In the genomic region with DNA sequence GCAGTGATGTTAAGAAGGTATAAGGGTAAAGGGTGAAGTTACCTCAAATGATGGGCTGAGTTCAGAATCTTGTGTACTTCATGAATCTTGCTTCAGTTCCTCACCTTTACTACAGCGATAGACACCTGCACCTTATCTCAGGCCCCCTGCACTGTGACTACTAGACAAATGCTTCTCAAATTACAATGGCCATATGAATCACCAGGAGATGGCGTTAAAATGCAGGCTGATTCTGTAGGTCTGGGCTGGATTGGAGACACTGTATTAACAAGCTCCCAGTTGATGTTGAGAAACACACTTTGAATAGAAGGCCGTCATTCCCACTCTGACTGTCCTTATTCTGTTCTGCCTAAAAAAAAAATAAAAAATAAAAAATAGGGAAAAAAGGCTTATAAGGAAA, we compare ENCODE assay signal across 9 cellular contexts.
DNase-seq lines count a peak whose midpoint lies in the region; ATAC-seq and TF ChIP-seq lines count a peak whose summit lies in the region.
"Had no signal": no experiment of that assay in that cellular context is flagged by ENCODE, and none has a peak within 500 bp of the region (broad histone marks: within the 10 kb centered on the region; RNA-seq: fewer than 3 reads in every experiment).

No MANE protein-coding gene starts in this region.

- peak; percentile 47; the same call in 2 of the 3 replicates for ATAC-seq in RWPE2 (ENCODE audit: low read depth)

- H3K4me3 ChIP-seq in HFF-Myc (replicated peaks; ENCODE audit: low read depth, low read length): no peak overlapping the region
- H3K4me3 ChIP-seq in RWPE2 (ENCODE audit: severe bottlenecking): no peak overlapping the region
- no peak overlapping the region for H3K4me3 ChIP-seq in coronary artery
- H3K4me3 ChIP-seq: SK-N-MC had no signal

- no peak overlapping the region for H3K27ac ChIP-seq in RWPE2 (ENCODE audit: poor library complexity, severe bottlenecking)
- H3K27ac ChIP-seq in coronary artery: no peak overlapping the region
- H3K27ac ChIP-seq: SK-N-MC had no signal

- peak; percentile 33 for DNase-seq in ACHN
- DNase-seq in HFF-Myc (ENCODE audit: extremely low read depth, low read depth): peak; percentile 47
- DNase-seq in RWPE2 (ENCODE audit: low spot score): no peak
- DNase-seq in globus pallidus (ENCODE audit: low spot score): peak; percentile 28
- no peak for DNase-seq in coronary artery (ENCODE audit: low spot score)
- DNase-seq in EL: no peak
- DNase-seq in stimulated activated CD4-positive, alpha-beta T cell treated with anti-CD3 and anti-CD28 coated beads, Interleukin-12 subunit alpha, Interleukin-12 subunit beta, amount 100 ng/mL, for 4 hours: no peak
- DNase-seq in activated CD4-positive, alpha-beta T cell treated with anti-CD3 and anti-CD28 coated beads, Interleukin-2, amount 50 U/mL, for 48 hours: no peak

- no peaks in the 10 kb centered on the region for H3K27me3 ChIP-seq in RWPE2 (ENCODE audit: insufficient read depth, poor library complexity, severe bottlenecking)

- no peaks in the 10 kb centered on the region for H3K4me1 ChIP-seq in RWPE2 (ENCODE audit: insufficient read depth, poor library complexity, severe bottlenecking)

- in situ Hi-C loops in ACHN (cut with HindIII; ENCODE audit: low pct_ligation_motif_present, low pct_unique_long_range_greater_than_20kb, low sequenced_read_pairs): no loop called here

- H3K9me3 ChIP-seq in RWPE2 (ENCODE audit: severe bottlenecking): peaks cover 2% of the 10 kb centered on the region

- peaks cover 100% of the 10 kb centered on the region for H3K36me3 ChIP-seq in RWPE2 (ENCODE audit: low read depth)

- TF ChIP-seq CTCF in HFF-Myc (IDR thresholded peaks at IDR 0.05; ENCODE audit: low read depth, low read length, missing control alignments): peak; percentile 52
- peak; percentile 12 for TF ChIP-seq CTCF in RWPE2 (IDR thresholded peaks at IDR 0.05; ENCODE audit: poor library complexity, severe bottlenecking)
- TF ChIP-seq CTCF in coronary artery (IDR thresholded peaks at IDR 0.05): no peak

Comparison
In these comparisons a context has a peak if more than half of its experiments do, and no peak if none do; other contexts are left out.
1. DNase-seq: peak in ACHN (single experiment), HFF-Myc (single experiment) and globus pallidus (single experiment); none in RWPE2 (single experiment), coronary artery (single experiment), EL (single experiment), stimulated activated CD4-positive, alpha-beta T cell treated with anti-CD3 and anti-CD28 coated beads, Interleukin-12 subunit alpha, Interleukin-12 subunit beta, amount 100 ng/mL, for 4 hours (single experiment) and activated CD4-positive, alpha-beta T cell treated with anti-CD3 and anti-CD28 coated beads, Interleukin-2, amount 50 U/mL, for 48 hours (0 of 2).